Comparison of ENCODE assay signal across 14 cellular contexts in genomic region chr9:136011376-136011702, GRCh38. TPM values are rescaled to one million over a fixed set of nuclear protein-coding genes. Genes with fewer than 3 reads are reported as not detected.
A peak's percentile ranks its signal among the peaks of the same experiment; 100 is the strongest.
DNase-seq lines count a peak whose midpoint lies in the region; ATAC-seq and TF ChIP-seq lines count a peak whose summit lies in the region.
"Had no signal": no experiment of that assay in that cellular context is flagged by ENCODE, and none has a peak within 500 bp of the region (broad histone marks: within the 10 kb centered on the region; RNA-seq: fewer than 3 reads in every experiment).

No MANE protein-coding gene starts in this region.

- TF ChIP-seq CTCF in heart right ventricle (IDR thresholded peaks at IDR 0.05): no peak
- TF ChIP-seq CTCF in hepatocyte (IDR thresholded peaks at IDR 0.05; ENCODE audit: poor library complexity): no peak
- TF ChIP-seq CTCF in psoas muscle (IDR thresholded peaks at IDR 0.05): no peak
- no peak for TF ChIP-seq CTCF in vagina (IDR thresholded peaks at IDR 0.05)

- H3K27me3 ChIP-seq in heart right ventricle (no peaks in the 10 kb centered on the region), hepatocyte (no peaks in the 10 kb centered on the region), psoas muscle (ENCODE audit: insufficient read depth in 3 of 3, low read length in 2 of 3) (no peaks in the 10 kb centered on the region), vagina (no peaks in the 10 kb centered on the region)
- H3K27me3 ChIP-seq: SJCRH30 had no signal

- intact Hi-C loops in heart right ventricle (cut with DNase I): loop anchor here in 1 of 10 donors (5.0 kb wide), 1 partner anchor 36 kb away; no protein-coding TSS in a partner anchor
- intact Hi-C loops in Right ventricle myocardium superior (cut with DNase I): no loop called here
- intact Hi-C loops in psoas muscle (cut with DNase I): no loop called here
- intact Hi-C loops in vagina (cut with DNase I): no loop called here

- no peak overlapping the region for H2AFZ ChIP-seq in hepatocyte

- H3K79me2 ChIP-seq in hepatocyte: peaks cover 3% of the 10 kb centered on the region

- H3K27ac ChIP-seq in heart right ventricle (peak overlapping the region; percentile 7 to 90 (median 78)), hepatocyte (no peak overlapping the region), psoas muscle (peak overlapping the region; percentile 55), vagina (peak overlapping the region; percentile 51)
- H3K27ac ChIP-seq: SJCRH30 had no signal

- peaks cover 4% of the 10 kb centered on the region for H4K20me1 ChIP-seq in hepatocyte (ENCODE audit: insufficient read depth, poor library complexity, severe bottlenecking)

- H3K4me3 ChIP-seq in heart right ventricle: no peak overlapping the region
- no peak overlapping the region for H3K4me3 ChIP-seq in hepatocyte
- H3K4me3 ChIP-seq in psoas muscle: no peak overlapping the region
- no peak overlapping the region for H3K4me3 ChIP-seq in vagina
- H3K4me3 ChIP-seq: SJCRH30 had no signal

- no peak for DNase-seq in heart right ventricle
- DNase-seq in Right ventricle myocardium superior: no peak
- no peak for DNase-seq in hepatocyte (ENCODE audit: low spot score)
- no peak for DNase-seq in psoas muscle
- DNase-seq in vagina (ENCODE audit: extremely low spot score in 2 of 2): no peak
- DNase-seq in HuH-7.5 (ENCODE audit: low spot score): no peak
- DNase-seq in NCI-H226: no peak
- no peak for DNase-seq in stimulated activated CD4-positive, alpha-beta T cell treated with anti-CD3 and anti-CD28 coated beads, Interleukin-1b, Interleukin-23, amount 100 ng/mL, for 48 hours
- DNase-seq: activated CD4-positive, alpha-beta T cell treated with anti-CD3 and anti-CD28 coated beads, Interleukin-2, amount 10 ng/mL, durations not matched to agents 7 days and 5 days; activated T-cell treated with anti-CD3 and anti-CD28 coated beads, Interleukin-2, amount 50 U/mL, for 48 hours; NCI-H2081 treated with DMSO at 0.1 percent for 48 hours; occipital lobe; SJCRH30; stimulated activated CD4-positive, alpha-beta T cell treated with anti-CD3 and anti-CD28 coated beads, Interleukin-15, amount 100 ng/mL, for 24 hours had no signal

- H3K36me3 ChIP-seq in heart right ventricle (peaks cover 0 to 66% (median 0%) of the 10 kb centered on the region in 9 donors), hepatocyte (replicated peaks; ENCODE audit: insufficient read depth, low read depth) (no peaks in the 10 kb centered on the region), psoas muscle (ENCODE audit: insufficient read depth in 1 of 2, low read depth in 1 of 2) (peaks cover 0 to 62% of the 10 kb centered on the region in 2 donors), vagina (peaks cover 0 to 22% of the 10 kb centered on the region in 2 donors)
- H3K36me3 ChIP-seq: SJCRH30 had no signal

- no peaks in the 10 kb centered on the region for H3K9me2 ChIP-seq in hepatocyte (replicated peaks; ENCODE audit: insufficient read depth)

- ATAC-seq in heart right ventricle: peak in 1 of 8 donors; percentile 1
- ATAC-seq in Right ventricle myocardium superior (ENCODE audit: poor library complexity): no peak
- no peak for ATAC-seq in psoas muscle

- H3K4me1 ChIP-seq in heart right ventricle (peaks cover 7 to 60% (median 28%) of the 10 kb centered on the region in 9 donors), hepatocyte (ENCODE audit: insufficient read depth) (peaks cover 33% of the 10 kb centered on the region), psoas muscle (peaks cover 10% of the 10 kb centered on the region), vagina (peaks cover 40% of the 10 kb centered on the region)

- H3K4me2 ChIP-seq in hepatocyte: peak overlapping the region; percentile 45

- H3K9me3 ChIP-seq in heart right ventricle: no peaks in the 10 kb centered on the region
- no peaks in the 10 kb centered on the region for H3K9me3 ChIP-seq in hepatocyte (ENCODE audit: low read depth)
- H3K9me3 ChIP-seq in psoas muscle: no peaks in the 10 kb centered on the region
- H3K9me3 ChIP-seq in vagina: no peaks in the 10 kb centered on the region
- H3K9me3 ChIP-seq: SJCRH30 had no signal

- WGBS in heart right ventricle, 2 donors: 73 to 77% methylated on average over 21 to 25 of the region's 25 CpGs
- whole genome bisulfite sequencing in hepatocyte (ENCODE audit: low lambda C conversion rate, missing lambda C conversion rate): 77% methylated on average over 18 of the region's 25 CpGs
- WGBS in psoas muscle, 3 donors: 63 to 79% (median 77%) methylated on average over 14 to 25 of the region's 25 CpGs

- TF ChIP-seq POLR2A in vagina (IDR thresholded peaks at IDR 0.05): no peak

RNA-seq across cellular contexts. Expression of gene UBAC1, which starts 50.2 kb away (rescaled TPM):
- total RNA-seq in heart right ventricle (100 to 1,000 TPM in 2 of 10 donors, 10 to 100 TPM in 8; 73.8 to 138 (median 85.4) TPM), Right ventricle myocardium superior (107 TPM), hepatocyte (33.6 and 36.4 TPM in 2 replicates), psoas muscle (100 to 1,000 TPM; 140 to 233 (median 174) TPM), vagina (57.9 TPM)
- polyA plus RNA-seq in heart right ventricle (100 to 1,000 TPM in 1 of 2 donors, 10 to 100 TPM in 1; 83.8 to 172 TPM), hepatocyte (35.2 and 42.5 TPM in 2 replicates), psoas muscle (100 to 1,000 TPM in 2 of 3 donors, 10 to 100 TPM in 1; 71.1 to 261 (median 154) TPM)
